In genomic region chr14:89723930-89724915, GRCh38 we compare ENCODE assay signal across 11 cellular contexts.
DNase-seq lines count a peak whose midpoint lies in the region; ATAC-seq and TF ChIP-seq lines count a peak whose summit lies in the region.
"Had no signal": no experiment of that assay in that cellular context is flagged by ENCODE, and none has a peak within 500 bp of the region (broad histone marks: within the 10 kb centered on the region; RNA-seq: fewer than 3 reads in every experiment).

No MANE protein-coding gene starts in this region.

- DNase-seq in GM03348 (ENCODE audit: low spot score) (peak; percentile 25), RPMI7951 (ENCODE audit: low read depth) (peak; percentile 6), fibroblast of gingiva (ENCODE audit: low read depth) (peak; percentile 39), neural progenitor cell (ENCODE audit: low spot score) (no peak), NCI-H2107 (lab: John Stamatoyannopoulos, UW) (no peak)
- DNase-seq in activated effector memory CD4-positive, alpha-beta T cell treated with anti-CD3 and anti-CD28 coated beads, Interleukin-2, amount 50 U/mL, for 16 hours, result no peak
- DNase-seq: nucleus accumbens; PC-9; stimulated activated CD8-positive, alpha-beta memory T cell treated with anti-CD3 and anti-CD28 coated beads, Interleukin-4, amount 100 ng/mL, for 48 hours had no signal

- no peak for TF ChIP-seq CTCF in neural progenitor cell (IDR thresholded peaks at IDR 0.05)

- H3K9ac ChIP-seq in skeletal muscle tissue (ENCODE audit: low read depth in 1 of 3, low read length in 3 of 3) (no peak overlapping the region), neural progenitor cell (no peak overlapping the region)

- no peaks in the 10 kb centered on the region for H3K9me3 Mint-ChIP-seq in neural progenitor cell

- H2AFZ ChIP-seq in neural progenitor cell (replicated peaks), result no peak overlapping the region
- H2AFZ ChIP-seq: PC-9 had no signal

- H3K27me3 ChIP-seq in skeletal muscle tissue (ENCODE audit: control insufficient read depth in 3 of 3, insufficient read depth in 3 of 3, low read length in 3 of 3) (no peaks in the 10 kb centered on the region), neural progenitor cell (no peaks in the 10 kb centered on the region)

- no peaks in the 10 kb centered on the region for H4K20me1 ChIP-seq in neural progenitor cell (ENCODE audit: low read depth)

- H3K36me3 ChIP-seq in skeletal muscle tissue (ENCODE audit: control insufficient read depth in 3 of 3, insufficient read depth in 3 of 3, low read length in 3 of 3) (no peaks in the 10 kb centered on the region), neural progenitor cell (no peaks in the 10 kb centered on the region)

- no peak for ATAC-seq in SK-N-SH treated with all-trans-retinoic acid at 6 μM for 48 hours

- peaks cover 17% of the 10 kb centered on the region for H3K4me1 Mint-ChIP-seq in neural progenitor cell

- peak overlapping the region in 2 of 3 donors; percentile 6 to 7 for H3K4me3 ChIP-seq in skeletal muscle tissue (ENCODE audit: low read length in 3 of 3)
- no peak overlapping the region for H3K4me3 ChIP-seq in neural progenitor cell
- H3K4me3 ChIP-seq: PC-9 had no signal

- peaks cover 7% of the 10 kb centered on the region for H3F3A ChIP-seq in neural progenitor cell (ENCODE audit: low read depth)

- H3K79me2 ChIP-seq in neural progenitor cell (ENCODE audit: low read depth), result no peaks in the 10 kb centered on the region

- H3K27ac ChIP-seq in skeletal muscle tissue (ENCODE audit: low read depth, low read length) (no peak overlapping the region), neural progenitor cell (no peak overlapping the region)
- H3K27ac ChIP-seq: PC-9 had no signal

- no peak overlapping the region for H3K27ac Mint-ChIP-seq in neural progenitor cell

- H3K4me2 ChIP-seq in neural progenitor cell, result no peak overlapping the region
- H3K4me2 ChIP-seq: PC-9 had no signal

- H3K4me1 ChIP-seq in skeletal muscle tissue (ENCODE audit: control insufficient read depth in 3 of 3, insufficient read depth in 3 of 3, low read length in 3 of 3) (peaks cover 0 to 4% (median 3%) of the 10 kb centered on the region in 3 donors), neural progenitor cell (peaks cover 8% of the 10 kb centered on the region)

- no peaks in the 10 kb centered on the region for H3K9me3 ChIP-seq in skeletal muscle tissue (ENCODE audit: control insufficient read depth in 3 of 3, low read length in 3 of 3)
- no peaks in the 10 kb centered on the region for H3K9me3 ChIP-seq in neural progenitor cell (ENCODE audit: low read depth)

- H3K36me3 Mint-ChIP-seq in neural progenitor cell, result no peaks in the 10 kb centered on the region

- H3K4me3 Mint-ChIP-seq in neural progenitor cell, result no peak overlapping the region

- H3K27me3 Mint-ChIP-seq in neural progenitor cell (ENCODE audit: insufficient read depth, low read depth), result peaks cover 9% of the 10 kb centered on the region

TF ChIP-seq in SK-N-SH treated with all-trans-retinoic acid at 6 μM for 48 hours, 23 proteins besides CTCF, POLR2A, EP300 and RAD21:
- TF ChIP-seq TSHZ2 (CRISPR knock-in tag; IDR thresholded peaks at IDR 0.05), result no peak
- no peak for TF ChIP-seq ISL1 (CRISPR knock-in tag; IDR thresholded peaks at IDR 0.05)
- TF ChIP-seq TCF4 (CRISPR knock-in tag; IDR thresholded peaks at IDR 0.05; ENCODE audit: borderline replicate concordance), result no peak
- TF ChIP-seq SNAI2 (CRISPR knock-in tag; IDR thresholded peaks at IDR 0.05), result no peak
- TF ChIP-seq PPARA (CRISPR knock-in tag; IDR thresholded peaks at IDR 0.05; ENCODE audit: borderline replicate concordance), result no peak
- no peak for TF ChIP-seq ZNF565 (CRISPR knock-in tag; conservative IDR thresholded peaks at IDR 0.05; ENCODE audit: low read depth)
- no peak for TF ChIP-seq RARB (CRISPR knock-in tag; IDR thresholded peaks at IDR 0.05)
- TF ChIP-seq ZNF8 (CRISPR knock-in tag; IDR thresholded peaks at IDR 0.05), result no peak
- TF ChIP-seq ZFP30 (CRISPR knock-in tag; IDR thresholded peaks at IDR 0.05), result no peak
- TF ChIP-seq CREB5 (CRISPR knock-in tag; IDR thresholded peaks at IDR 0.05; ENCODE audit: low read depth), result no peak
- TF ChIP-seq CSDC2 (CRISPR knock-in tag; IDR thresholded peaks at IDR 0.05), result no peak
- TF ChIP-seq ESRRG (CRISPR knock-in tag; IDR thresholded peaks at IDR 0.05), result no peak
- no peak for TF ChIP-seq ZNF70 (CRISPR knock-in tag; IDR thresholded peaks at IDR 0.05)
- TF ChIP-seq OSR1 (CRISPR knock-in tag; IDR thresholded peaks at IDR 0.05), result no peak
- no peak for TF ChIP-seq ZFP3 (CRISPR knock-in tag; IDR thresholded peaks at IDR 0.05)
- TF ChIP-seq ARNTL (CRISPR knock-in tag; IDR thresholded peaks at IDR 0.05; ENCODE audit: borderline replicate concordance, low read depth), result no peak
- TF ChIP-seq PATZ1 (CRISPR knock-in tag; IDR thresholded peaks at IDR 0.05; ENCODE audit: borderline replicate concordance), result no peak
- no peak for TF ChIP-seq CSRNP3 (CRISPR knock-in tag; IDR thresholded peaks at IDR 0.05)
- no peak for TF ChIP-seq GLIS3 (CRISPR knock-in tag; IDR thresholded peaks at IDR 0.05)

Comparison
In these comparisons a context has a peak if more than half of its experiments do, and no peak if none do; other contexts are left out.
1. DNase-seq: peak in GM03348 (single experiment), RPMI7951 (single experiment) and fibroblast of gingiva (single experiment); none in neural progenitor cell (single experiment), NCI-H2107 (single experiment) and activated effector memory CD4-positive, alpha-beta T cell treated with anti-CD3 and anti-CD28 coated beads, Interleukin-2, amount 50 U/mL, for 16 hours (single experiment).